16 cellular contexts compared by ENCODE assay signal in the genomic region with DNA sequence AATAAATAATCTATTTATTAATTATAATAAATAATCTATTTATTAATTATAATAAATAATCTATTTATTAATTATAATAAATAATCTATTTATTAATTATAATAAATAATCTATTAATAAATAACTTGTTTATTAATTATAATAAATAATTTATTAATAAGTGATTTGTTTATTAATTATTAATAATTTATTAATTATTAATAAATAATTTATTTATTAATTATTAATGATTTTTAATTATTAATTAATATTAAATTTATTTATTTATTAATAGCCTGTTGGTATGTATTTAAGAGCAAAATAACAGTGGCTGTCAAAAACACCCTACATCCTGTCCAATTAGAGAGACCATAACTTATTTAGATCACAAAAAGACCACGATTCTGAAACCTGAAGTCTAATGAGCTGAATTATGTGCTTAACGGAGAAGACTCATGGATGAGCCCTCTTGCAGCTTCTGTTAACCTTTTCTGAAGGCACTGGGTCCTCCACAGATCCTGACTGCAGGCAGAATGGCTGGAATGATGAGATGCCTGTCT.
"Had no signal": no experiment of that assay in that cellular context is flagged by ENCODE, and none has a peak within 500 bp of the region (broad histone marks: within the 10 kb centered on the region; RNA-seq: fewer than 3 reads in every experiment).

No MANE protein-coding gene starts in this region.

- H3K4me1 Mint-ChIP-seq: activated CD4-positive, alpha-beta memory T cell treated with anti-CD3 and anti-CD28 coated beads, Interleukin-2, amount 10 ng/mL, durations not matched to agents 7 days and 5 days; activated CD4-positive, alpha-beta T cell treated with anti-CD3 and anti-CD28 coated beads, Interleukin-2, amount 10 ng/mL, durations not matched to agents 24 days and 14 days; activated naive CD4-positive, alpha-beta T cell treated with anti-CD3 and anti-CD28 coated beads, Interleukin-2, amount 10 ng/mL, durations not matched to agents 7 days and 5 days; stimulated activated memory B cell treated with anti-CD40 and anti-IgM and Interleukin-4, amounts not matched to agents 10 μg/mL and 1 μg/mL and 100 μg/mL, for 72 hours; T-helper 17 cell had no signal

- H3K36me3 ChIP-seq: left ventricle myocardium inferior, neural progenitor cell, stomach, transverse colon, uterus had no signal

- H3K4me3 ChIP-seq: coronary artery, left ventricle myocardium inferior, neural progenitor cell, stomach, transverse colon, uterus had no signal

- H3K9me3 ChIP-seq: left ventricle myocardium inferior, stomach, transverse colon, uterus had no signal

- H3K27ac ChIP-seq: coronary artery, left ventricle myocardium inferior, neural progenitor cell, uterus had no signal

- DNase-seq: activated CD4-positive, alpha-beta memory T cell treated with anti-CD3 and anti-CD28 coated beads, Interleukin-2, amount 10 ng/mL, durations not matched to agents 7 days and 5 days; activated CD4-positive, alpha-beta T cell treated with anti-CD3 and anti-CD28 coated beads, Interleukin-2, amount 10 ng/mL, durations not matched to agents 24 days and 14 days; activated effector memory CD4-positive, alpha-beta T cell treated with anti-CD3 and anti-CD28 coated beads, Interleukin-2, amount 50 U/mL, for 16 hours; activated naive CD4-positive, alpha-beta T cell treated with anti-CD3 and anti-CD28 coated beads, Interleukin-2, amount 10 ng/mL, durations not matched to agents 7 days and 5 days; amygdala; erythroblast; left ventricle myocardium inferior; T-helper 17 cell; transverse colon had no signal

- H3K4me3 Mint-ChIP-seq: activated CD4-positive, alpha-beta memory T cell treated with anti-CD3 and anti-CD28 coated beads, Interleukin-2, amount 10 ng/mL, durations not matched to agents 7 days and 5 days; activated CD4-positive, alpha-beta T cell treated with anti-CD3 and anti-CD28 coated beads, Interleukin-2, amount 10 ng/mL, durations not matched to agents 24 days and 14 days; activated naive CD4-positive, alpha-beta T cell treated with anti-CD3 and anti-CD28 coated beads, Interleukin-2, amount 10 ng/mL, durations not matched to agents 7 days and 5 days; mesothelial cell of epicardium; naive thymus-derived CD8-positive, alpha-beta T cell; neural progenitor cell; stimulated activated memory B cell treated with anti-CD40 and anti-IgM and Interleukin-4, amounts not matched to agents 10 μg/mL and 1 μg/mL and 100 μg/mL, for 72 hours; T-helper 17 cell had no signal

- H3K27ac Mint-ChIP-seq: activated CD4-positive, alpha-beta memory T cell treated with anti-CD3 and anti-CD28 coated beads, Interleukin-2, amount 10 ng/mL, durations not matched to agents 7 days and 5 days; activated CD4-positive, alpha-beta T cell treated with anti-CD3 and anti-CD28 coated beads, Interleukin-2, amount 10 ng/mL, durations not matched to agents 24 days and 14 days; activated naive CD4-positive, alpha-beta T cell treated with anti-CD3 and anti-CD28 coated beads, Interleukin-2, amount 10 ng/mL, durations not matched to agents 7 days and 5 days; mesothelial cell of epicardium; neural progenitor cell; stimulated activated memory B cell treated with anti-CD40 and anti-IgM and Interleukin-4, amounts not matched to agents 10 μg/mL and 1 μg/mL and 100 μg/mL, for 72 hours; T-helper 17 cell had no signal

- H3K4me1 ChIP-seq: left ventricle myocardium inferior, neural progenitor cell, uterus had no signal

- H3K9ac ChIP-seq: neural progenitor cell had no signal

- H3K36me3 Mint-ChIP-seq: activated naive CD4-positive, alpha-beta T cell treated with anti-CD3 and anti-CD28 coated beads, Interleukin-2, amount 10 ng/mL, durations not matched to agents 7 days and 5 days; mesothelial cell of epicardium; naive thymus-derived CD8-positive, alpha-beta T cell; neural progenitor cell; stimulated activated memory B cell treated with anti-CD40 and anti-IgM and Interleukin-4, amounts not matched to agents 10 μg/mL and 1 μg/mL and 100 μg/mL, for 72 hours had no signal

- H3K27me3 ChIP-seq: neural progenitor cell, transverse colon, uterus had no signal

- H3K9me3 Mint-ChIP-seq: activated CD4-positive, alpha-beta memory T cell treated with anti-CD3 and anti-CD28 coated beads, Interleukin-2, amount 10 ng/mL, durations not matched to agents 7 days and 5 days; activated CD4-positive, alpha-beta T cell treated with anti-CD3 and anti-CD28 coated beads, Interleukin-2, amount 10 ng/mL, durations not matched to agents 24 days and 14 days; activated naive CD4-positive, alpha-beta T cell treated with anti-CD3 and anti-CD28 coated beads, Interleukin-2, amount 10 ng/mL, durations not matched to agents 7 days and 5 days; mesothelial cell of epicardium; naive thymus-derived CD8-positive, alpha-beta T cell; neural progenitor cell; stimulated activated memory B cell treated with anti-CD40 and anti-IgM and Interleukin-4, amounts not matched to agents 10 μg/mL and 1 μg/mL and 100 μg/mL, for 72 hours had no signal
